Comparison of ENCODE assay signal across 20 cellular contexts in the genomic region with DNA sequence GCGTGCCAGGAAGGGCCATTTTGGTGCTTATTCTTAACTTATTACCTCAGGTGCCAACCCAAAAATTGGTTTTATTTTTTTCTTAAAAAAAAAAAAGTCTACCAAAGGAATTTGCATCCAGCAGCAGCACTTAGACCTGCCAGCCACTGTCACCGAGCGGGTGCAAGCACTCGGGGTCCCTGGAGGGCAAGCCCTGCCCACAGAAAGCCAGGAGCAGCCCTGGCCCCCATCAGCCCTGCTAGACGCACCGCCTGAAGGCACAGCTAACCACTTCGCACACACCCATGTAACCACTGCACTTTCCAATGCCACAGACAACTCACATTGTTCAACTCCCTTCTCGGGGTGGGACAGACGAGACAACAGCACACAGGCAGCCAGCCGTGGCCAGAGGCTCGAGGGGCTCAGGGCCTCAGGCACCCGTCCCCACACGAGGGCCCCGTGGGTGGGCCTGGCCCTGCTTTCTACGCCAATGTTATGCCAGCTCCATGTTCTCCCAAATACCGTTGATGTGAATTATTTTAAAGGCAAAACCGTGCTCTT. TPM values are rescaled to one million over a fixed set of nuclear protein-coding genes. Genes with fewer than 3 reads are reported as not detected.
DNase-seq lines count a peak whose midpoint lies in the region; ATAC-seq, FAIRE-seq and TF ChIP-seq lines count a peak whose summit lies in the region.
"Had no signal": no experiment of that assay in that cellular context is flagged by ENCODE, and none has a peak within 500 bp of the region (broad histone marks: within the 10 kb centered on the region; RNA-seq: fewer than 3 reads in every experiment).

No MANE protein-coding gene starts in this region.

- FAIRE-seq in GM12891 (lab: Jason Lieb, UNC): peak; percentile 61
- FAIRE-seq in GM12878 (lab: Jason Lieb, UNC): no peak
- FAIRE-seq: A549, GM18507 had no signal

- no peak for TF ChIP-seq EP300 in GM12878 (IDR thresholded peaks at IDR 0.05; ENCODE audit: borderline replicate concordance in 1 of 2, control insufficient read depth in 1 of 2, low read depth in 2 of 2, low read length in 2 of 2)

- no peak overlapping the region for H3K4ac ChIP-seq in neuronal stem cell (ENCODE audit: low read length)

- TF ChIP-seq RAD21 in GM12878 (IDR thresholded peaks at IDR 0.05; ENCODE audit: insufficient read depth, low read depth, low read length): no peak

- H3K4me1 ChIP-seq in GM12878 (ENCODE audit: control insufficient read depth, insufficient read depth, low read length): peaks cover 4% of the 10 kb centered on the region; the same call in 1 of the 2 replicates
- H3K4me1 ChIP-seq in neuronal stem cell (ENCODE audit: control insufficient read depth in 2 of 2, insufficient read depth in 1 of 2, low read depth in 1 of 2, low read length in 2 of 2): peaks cover 0 to 4% of the 10 kb centered on the region in 2 donors
- no peaks in the 10 kb centered on the region for H3K4me1 ChIP-seq in urinary bladder (ENCODE audit: insufficient read depth)

- H3K27ac ChIP-seq in GM12878 (ENCODE audit: control insufficient read depth, insufficient read depth): no peak overlapping the region
- H3K27ac ChIP-seq in neuronal stem cell (replicated peaks; ENCODE audit: low read length): no peak overlapping the region
- peak overlapping the region; percentile 27 for H3K27ac ChIP-seq in urinary bladder (ENCODE audit: low read depth)
- H3K27ac ChIP-seq: A549, RWPE1, SK-N-MC had no signal

- peak overlapping the region; percentile 66 for H3K23ac ChIP-seq in neuronal stem cell (ENCODE audit: low read depth, low read length, poor library complexity)

- WGBS in GM12878 (ENCODE audit: insufficient coverage, insufficient replicate concordance, low lambda C conversion rate, missing lambda C conversion rate): 26% methylated on average over 17 of the region's 17 CpGs
- WGBS in neuronal stem cell (ENCODE audit: extremely low coverage in 2 of 2, insufficient read length in 2 of 2, insufficient replicate concordance in 1 of 2), 2 donors: no CpG with 5 or more reads among the region's 17 CpGs
- 89% methylated on average over 17 of the region's 17 CpGs for WGBS in urinary bladder

- H4K20me1 ChIP-seq in GM12878 (ENCODE audit: control insufficient read depth, insufficient read depth): peaks cover 3% of the 10 kb centered on the region; the same call in 1 of the 2 replicates

- DNase-seq in GM12891 (ENCODE audit: insufficient read length, low spot score) (no peak), GM12878 (ENCODE audit: low read depth, low spot score) (no peak), neuronal stem cell (ENCODE audit: low spot score) (no peak), DMS53 treated with DMSO at 0.1 percent for 48 hours (lab: John Stamatoyannopoulos, UW; ENCODE audit: unreplicated experiment) (no peak), hypothalamus (lab: John Stamatoyannopoulos, UW) (no peak)
- DNase-seq: CD4-positive, alpha-beta memory T cell; MM.1S; NCI-H1048; NCI-H1417 treated with DMSO at 0.1 percent for 48 hours; NCI-H187; NCI-H2107; NCI-H446 treated with DMSO at 0.1 percent for 48 hours; NCI-H69; SHP77 treated with DMSO at 0.1 percent for 48 hours had no signal

- ATAC-seq in GM12878 (peak; percentile 35; the same call in 2 of the 3 replicates), GM19467 (IDR thresholded peaks at IDR 0.05; ENCODE audit: unreplicated experiment) (no peak)
- ATAC-seq: A549 had no signal

- no peak overlapping the region for H3K18ac ChIP-seq in neuronal stem cell (ENCODE audit: low read length)

- no peak overlapping the region for H2AFZ ChIP-seq in GM12878 (ENCODE audit: control insufficient read depth, low read depth, low read length)
- no peak overlapping the region for H2AFZ ChIP-seq in neuronal stem cell (ENCODE audit: low read length)

- H3K4me2 ChIP-seq in GM12878 (ENCODE audit: control insufficient read depth, insufficient read depth) (no peak overlapping the region), neuronal stem cell (ENCODE audit: insufficient read depth, low read length, poor library complexity, severe bottlenecking) (no peak overlapping the region)
- H3K4me2 ChIP-seq: A549 had no signal

- no peaks in the 10 kb centered on the region for H3K79me2 ChIP-seq in GM12878 (ENCODE audit: control insufficient read depth, insufficient read depth, low read length)

- POLR2A ChIA-PET in GM12878 (lab: Charles Lee): no interaction called here

- H2BK5ac ChIP-seq in neuronal stem cell (ENCODE audit: low read length): no peak overlapping the region

- no peak overlapping the region for H4K91ac ChIP-seq in neuronal stem cell (ENCODE audit: low read depth, low read length, poor library complexity)

- no peaks in the 10 kb centered on the region for H3K9me3 ChIP-seq in GM12878 (replicated peaks; ENCODE audit: control insufficient read depth, insufficient read depth, low read length)
- H3K9me3 ChIP-seq in neuronal stem cell (replicated peaks in 1 of 2; ENCODE audit: control insufficient read depth in 2 of 2, insufficient read depth in 1 of 2, low read depth in 1 of 2, low read length in 2 of 2): peaks cover 3 to 15% of the 10 kb centered on the region in 2 donors
- H3K9me3 ChIP-seq: A549 had no signal

- H3K9ac ChIP-seq in GM12878 (ENCODE audit: control insufficient read depth, insufficient read depth, low read length) (no peak overlapping the region), neuronal stem cell (ENCODE audit: low read depth, low read length, poor library complexity) (peak overlapping the region; percentile 26)

- in situ Hi-C loops in GM12878 (cut with MboI): no loop called here

- no peak overlapping the region for H3K14ac ChIP-seq in neuronal stem cell (ENCODE audit: low read length)

- H4K8ac ChIP-seq in neuronal stem cell (ENCODE audit: low read depth, low read length): no peak overlapping the region

- CTCF ChIA-PET in GM12878 (lab: Yijun Ruan, JAX): no interaction called here

- SMC1A ChIA-PET in GM12878 (lab: Charles Lee; ENCODE audit: uncharacterized antibody, unreplicated experiment): interaction anchor here (1.1 kb wide), 1 partner anchor 70 kb away, joined by 3 read pairs; no protein-coding TSS in a partner anchor

- no TSS peak for BruUV-seq in GM12878 (replicated peaks; lab: Mats Ljungman, UMichigan)

- no peaks in the 10 kb centered on the region for H3K36me3 ChIP-seq in GM12878 (ENCODE audit: control insufficient read depth in 2 of 2, insufficient read depth in 2 of 2, low read length in 1 of 2)
- peaks cover 32 to 73% of the 10 kb centered on the region in 2 donors for H3K36me3 ChIP-seq in neuronal stem cell (replicated peaks in 1 of 2; ENCODE audit: control insufficient read depth in 2 of 2, insufficient read depth in 2 of 2, low read length in 2 of 2)
- no peaks in the 10 kb centered on the region for H3K36me3 ChIP-seq in urinary bladder (ENCODE audit: insufficient read depth)

- no peak overlapping the region for H2BK12ac ChIP-seq in neuronal stem cell (ENCODE audit: low read length)

- H3K27me3 ChIP-seq in GM12878 (replicated peaks in 1 of 2; ENCODE audit: control insufficient read depth in 2 of 2, insufficient read depth in 2 of 2, low read length in 1 of 2): no peaks in the 10 kb centered on the region; a peak in 1 of 4 replicates
- H3K27me3 ChIP-seq in neuronal stem cell (ENCODE audit: control insufficient read depth in 3 of 3, insufficient read depth in 3 of 3, low read depth in 1 of 3, low read length in 3 of 3): peaks cover 0 to 2% (median 0%) of the 10 kb centered on the region in 3 experiments

- no peak for TF ChIP-seq POLR2A in GM12891 (IDR thresholded peaks at IDR 0.05; ENCODE audit: low read depth, low read length)
- TF ChIP-seq POLR2A in GM12878 (IDR thresholded peaks at IDR 0.05; ENCODE audit: low read depth, low read length): no peak

- RAD21 ChIA-PET in GM12878 (lab: Charles Lee; ENCODE audit: unreplicated experiment): no interaction called here

- H2BK15ac ChIP-seq in neuronal stem cell (ENCODE audit: low read length): no peak overlapping the region

- H3K4me3 ChIP-seq in GM12878 (no peak overlapping the region), neuronal stem cell (ENCODE audit: low read length in 2 of 2) (no peak overlapping the region), urinary bladder (ENCODE audit: low read depth, low read length) (no peak overlapping the region)
- H3K4me3 ChIP-seq: A549, SK-N-MC had no signal

- no peaks in the 10 kb centered on the region for H3K79me1 ChIP-seq in neuronal stem cell (ENCODE audit: low read depth, low read length)

- no peak overlapping the region for H2AK5ac ChIP-seq in neuronal stem cell (ENCODE audit: low read depth, low read length)

- TF ChIP-seq CTCF in GM12878 (IDR thresholded peaks at IDR 0.05 in 2 of 3, conservative IDR thresholded peaks at IDR 0.05 in 1 of 3; ENCODE audit: control insufficient read depth in 2 of 3, extremely low read depth in 1 of 3, insufficient read depth in 1 of 3, low read depth in 3 of 3, low read length in 3 of 3): no peak

- intact Hi-C loops in GM12878 (cut with micrococcal nuclease; ENCODE audit: unreplicated experiment): no loop called here

- H2BK120ac ChIP-seq in neuronal stem cell (ENCODE audit: low read depth, low read length): no peak overlapping the region

TF ChIP-seq in GM12891, 5 proteins besides CTCF, POLR2A, EP300 and RAD21 (continues in another document):
- TF ChIP-seq POU2F2 (IDR thresholded peaks at IDR 0.05; ENCODE audit: low read depth, low read length): no peak
- no peak for TF ChIP-seq POLR2AphosphoS5 (IDR thresholded peaks at IDR 0.05; ENCODE audit: low read depth, low read length)

TF ChIP-seq in GM12878, 131 proteins besides CTCF, POLR2A, EP300 and RAD21 (continues in another document):
- no peak for TF ChIP-seq SIX5 (IDR thresholded peaks at IDR 0.05; ENCODE audit: low read depth, low read length, severe bottlenecking)

RNA-seq across cellular contexts. Expression of gene RAB20, which starts 49.3 kb away (rescaled TPM):
- 24.1 TPM for polyA plus RNA-seq in GM12891 (2012; ENCODE audit: low read depth, missing spikeins)
- 24.9 and 25.2 TPM in 2 replicates for total RNA-seq in GM12878 (2013; cell fraction: nucleolus; rRNA removed)
- total RNA-seq in GM12878 (2014; rRNA removed) (14.6 and 18.2 TPM in 2 replicates), GM12878 (2014; rRNA removed; fragmentation: Illumina TruSeq; extraction: Trizol) (7.8 and 8.7 TPM in 2 replicates), GM12878 (2021) (13.1 and 13.6 TPM in 2 replicates), urinary bladder (9.6 TPM)
- polyA plus RNA-seq in GM12878 (2011; ENCODE audit: low read depth): 12.5 TPM
- polyA plus RNA-seq in GM12878 (2011; rRNA removed) (24.8 and 33.1 TPM in 2 replicates), GM12878 (2014; fragmentation: Illumina TruSeq; extraction: Trizol) (5.0 and 7.2 TPM in 2 replicates), GM12878 (2014; fragmentation: Nextera tagmentation; extraction: Ambion mirVana) (1 to 10 TPM in 1 of 2 experiments, under 1 TPM in 1; 0.48 to 2.1 TPM), GM12878 (2014; rRNA removed) (14.7 and 14.8 TPM in 2 replicates), GM12878 (2016; fragmentation: Nextera tagmentation; extraction: Ambion mirVana) (10 to 100 TPM in 1 of 2 experiments, 1 to 10 TPM in 1; 8.4 to 10.6 TPM), urinary bladder (21.0 TPM)
- polyA plus RNA-seq in GM12878 (2011; cell fraction: cytosol; rRNA removed): 39.6 and 42.9 TPM in 2 replicates
- 20.8 and 21.8 TPM in 2 replicates for polyA plus RNA-seq in GM12878 (2011; cell fraction: nucleus; rRNA removed)
- polyA plus RNA-seq in GM12878 (2012): 19.4 and 23.2 TPM in 2 replicates
- polyA minus RNA-seq in GM12878 (2011; rRNA and poly(A)+ RNA removed): 17.3 and 23.7 TPM in 2 replicates
- polyA minus RNA-seq in GM12878 (2011; cell fraction: cytosol; rRNA and poly(A)+ RNA removed): 8.3 and 8.4 TPM in 2 replicates
- 5.3 and 8.8 TPM in 2 replicates for polyA minus RNA-seq in GM12878 (2011; cell fraction: nucleus; rRNA and poly(A)+ RNA removed)
- polyA plus RNA-seq in neuronal stem cell (2013, experiment 1 of 2): 0.56 TPM
- polyA plus RNA-seq in neuronal stem cell (2013, experiment 2 of 2): 0.76 TPM
